In the genomic region with DNA sequence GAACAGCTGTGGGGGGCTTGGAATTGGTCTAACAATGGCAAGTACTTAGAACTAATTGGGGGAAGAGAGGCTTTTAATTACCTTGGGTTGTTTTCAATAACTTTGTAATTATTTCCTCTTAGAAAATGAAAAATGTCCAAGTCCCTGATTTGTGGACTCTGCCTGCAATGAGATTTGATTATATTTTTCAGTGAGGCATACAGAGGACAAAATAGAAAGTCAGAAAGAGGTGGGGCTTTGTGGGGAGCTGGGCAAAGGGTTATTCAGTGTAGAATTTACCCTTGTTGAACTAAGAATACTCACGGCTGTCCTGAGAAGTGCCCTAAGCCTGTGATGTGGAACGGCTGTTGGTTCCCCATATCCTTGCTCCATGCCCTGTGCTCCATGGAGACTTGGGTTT, we compare ENCODE assay signal across 33 cellular contexts.
"Had no signal": no experiment of that assay in that cellular context is flagged by ENCODE, and none has a peak within 500 bp of the region (broad histone marks: within the 10 kb centered on the region; RNA-seq: fewer than 3 reads in every experiment).

No MANE protein-coding gene starts in this region.

- H3K4me3 ChIP-seq: adrenal gland, body of pancreas, breast epithelium had no signal

- H3K9me3 Mint-ChIP-seq: activated B cell treated with CpG ODN at 0.5 μM for 24 hours; activated CD4-positive, alpha-beta memory T cell treated with anti-CD3 and anti-CD28 coated beads for 36 hours; activated CD4-positive, alpha-beta T cell treated with anti-CD3 and anti-CD28 coated beads, Interleukin-2, amount 10 ng/mL, durations not matched to agents 24 days and 14 days; activated CD8-positive, alpha-beta T cell treated with anti-CD3 and anti-CD28 coated beads for 36 hours; activated naive CD4-positive, alpha-beta T cell treated with anti-CD3 and anti-CD28 coated beads for 36 hours; activated naive CD4-positive, alpha-beta T cell treated with anti-CD3 and anti-CD28 coated beads, Interleukin-2, amount 50 U/mL, for 72 hours; activated naive CD8-positive, alpha-beta T cell treated with anti-CD3 and anti-CD28 coated beads for 36 hours; activated T-cell treated with anti-CD3 and anti-CD28 coated beads, Interleukin-2, amount 50 U/mL, for 4 hours; activated T-helper 1 cell treated with anti-CD3 and anti-CD28 coated beads, Interleukin-12 subunit alpha, Interleukin-12 subunit beta, Interleukin-2, Interleukin-4 antibody, amounts not matched to agents 30 ng/mL and 10 ng/mL and 1 ng/mL, durations not matched to agents 14 hours and 24 hours and 36 hours; activated T-helper 17 cell treated with anti-CD3 and anti-CD28 coated beads, Interleukin-2, amount 50 U/mL, for 72 hours; T-helper 2 cell treated with Interferon-gamma antibody and Interleukin-4, amounts not matched to agents 5 μg/mL and 100 μg/mL, for 36 hours had no signal

- H3K27me3 ChIP-seq: adrenal gland, body of pancreas, brain microvascular endothelial cell, breast epithelium had no signal

- H3K4me1 Mint-ChIP-seq: activated B cell treated with CpG ODN at 0.5 μM for 24 hours; activated CD4-positive, alpha-beta T cell treated with anti-CD3 and anti-CD28 coated beads, Interleukin-2, amount 10 ng/mL, durations not matched to agents 24 days and 14 days; activated naive CD8-positive, alpha-beta T cell treated with anti-CD3 and anti-CD28 coated beads for 36 hours had no signal

- ATAC-seq: activated CD8-positive, alpha-beta T cell treated with anti-CD3 and anti-CD28 coated beads for 36 hours; activated naive CD4-positive, alpha-beta T cell treated with anti-CD3 and anti-CD28 coated beads, Interleukin-2, amount 50 U/mL, for 72 hours; activated T-cell treated with anti-CD3 and anti-CD28 coated beads, Interleukin-2, amount 50 U/mL, for 4 hours; activated T-cell treated with anti-CD3 and anti-CD28 coated beads, Interleukin-2, amount 50 U/mL, for 72 hours; activated T-helper 17 cell treated with anti-CD3 and anti-CD28 coated beads, Interleukin-2, amount 50 U/mL, for 72 hours; body of pancreas had no signal

- H3K27ac ChIP-seq: adrenal gland, body of pancreas, brain microvascular endothelial cell, breast epithelium, VCaP had no signal

- H3K36me3 ChIP-seq: adrenal gland, brain microvascular endothelial cell, breast epithelium had no signal

- DNase-seq: activated B cell treated with CpG ODN at 0.5 μM for 24 hours; activated CD4-positive, alpha-beta memory T cell treated with anti-CD3 and anti-CD28 coated beads for 36 hours; activated CD4-positive, alpha-beta T cell treated with anti-CD3 and anti-CD28 coated beads for 4 hours; activated CD4-positive, alpha-beta T cell treated with anti-CD3 and anti-CD28 coated beads, Interleukin-2, amount 10 ng/mL, durations not matched to agents 24 days and 14 days; activated CD4-positive, alpha-beta T cell treated with anti-CD3 and anti-CD28 coated beads, Interleukin-2, amount 50 U/mL, for 1 hour; activated CD4-positive, alpha-beta T cell treated with anti-CD3 and anti-CD28 coated beads, Interleukin-2, amount 50 U/mL, for 4 hours; activated CD4-positive, CD25-positive, alpha-beta regulatory T cell treated with anti-CD3 and anti-CD28 coated beads, Interleukin-2, amount 50 U/mL, for 72 hours; activated CD8-positive, alpha-beta memory T cell treated with anti-CD3 and anti-CD28 coated beads, Interleukin-2, amount 50 U/mL, for 4 hours; activated CD8-positive, alpha-beta T cell treated with anti-CD3 and anti-CD28 coated beads for 36 hours; activated effector memory CD4-positive, alpha-beta T cell treated with anti-CD3 and anti-CD28 coated beads, Interleukin-2, amount 50 U/mL, for 16 hours; activated gamma-delta T cell treated with Interleukin-2 at 50 U/mL for 16 hours; activated naive CD4-positive, alpha-beta T cell; activated naive CD4-positive, alpha-beta T cell treated with anti-CD3 and anti-CD28 coated beads for 36 hours; activated naive CD4-positive, alpha-beta T cell treated with anti-CD3 and anti-CD28 coated beads, Interleukin-2, amount 50 U/mL, for 16 hours; activated naive CD8-positive, alpha-beta T cell treated with anti-CD3 and anti-CD28 coated beads for 36 hours; activated T-cell treated with anti-CD3 and anti-CD28 coated beads for 4 hours; activated T-cell treated with anti-CD3 and anti-CD28 coated beads, Interleukin-2, amount 50 U/mL, for 1 hour; activated T-cell treated with anti-CD3 and anti-CD28 coated beads, Interleukin-2, amount 50 U/mL, for 4 hours; activated T-cell treated with anti-CD3 and anti-CD28 coated beads, Interleukin-2, amount 50 U/mL, for 72 hours; adrenal gland; amniotic stem cell; aorta; body of pancreas; brain microvascular endothelial cell; central memory CD4-positive, alpha-beta T cell; T-helper 2 cell; T-helper 9 cell had no signal

- H3K4me3 Mint-ChIP-seq: activated B cell treated with CpG ODN at 0.5 μM for 24 hours; activated CD4-positive, alpha-beta memory T cell treated with anti-CD3 and anti-CD28 coated beads for 36 hours; activated CD4-positive, alpha-beta T cell treated with anti-CD3 and anti-CD28 coated beads, Interleukin-2, amount 10 ng/mL, durations not matched to agents 24 days and 14 days; activated CD8-positive, alpha-beta T cell treated with anti-CD3 and anti-CD28 coated beads for 36 hours; activated naive CD4-positive, alpha-beta T cell treated with anti-CD3 and anti-CD28 coated beads for 36 hours; activated naive CD8-positive, alpha-beta T cell treated with anti-CD3 and anti-CD28 coated beads for 36 hours; activated T-cell treated with anti-CD3 and anti-CD28 coated beads, Interleukin-2, amount 50 U/mL, for 4 hours; activated T-cell treated with anti-CD3 and anti-CD28 coated beads, Interleukin-2, amount 50 U/mL, for 72 hours; activated T-helper 1 cell treated with anti-CD3 and anti-CD28 coated beads, Interleukin-12 subunit alpha, Interleukin-12 subunit beta, Interleukin-2, Interleukin-4 antibody, amounts not matched to agents 30 ng/mL and 10 ng/mL and 1 ng/mL, durations not matched to agents 14 hours and 24 hours and 36 hours; activated T-helper 17 cell treated with anti-CD3 and anti-CD28 coated beads, Interleukin-2, amount 50 U/mL, for 72 hours; T-helper 2 cell treated with Interferon-gamma antibody and Interleukin-4, amounts not matched to agents 5 μg/mL and 100 μg/mL, for 36 hours had no signal

- H3K4me1 ChIP-seq: adrenal gland, body of pancreas, breast epithelium had no signal

- H3K27ac Mint-ChIP-seq: activated B cell treated with CpG ODN at 0.5 μM for 24 hours; activated CD4-positive, alpha-beta memory T cell treated with anti-CD3 and anti-CD28 coated beads for 36 hours; activated CD4-positive, alpha-beta T cell treated with anti-CD3 and anti-CD28 coated beads, Interleukin-2, amount 10 ng/mL, durations not matched to agents 24 days and 14 days; activated CD8-positive, alpha-beta T cell treated with anti-CD3 and anti-CD28 coated beads for 36 hours; activated naive CD4-positive, alpha-beta T cell treated with anti-CD3 and anti-CD28 coated beads for 36 hours; activated naive CD4-positive, alpha-beta T cell treated with anti-CD3 and anti-CD28 coated beads, Interleukin-2, amount 50 U/mL, for 72 hours; activated naive CD8-positive, alpha-beta T cell treated with anti-CD3 and anti-CD28 coated beads for 36 hours; activated T-cell treated with anti-CD3 and anti-CD28 coated beads, Interleukin-2, amount 50 U/mL, for 72 hours; activated T-helper 1 cell treated with anti-CD3 and anti-CD28 coated beads, Interleukin-12 subunit alpha, Interleukin-12 subunit beta, Interleukin-2, Interleukin-4 antibody, amounts not matched to agents 30 ng/mL and 10 ng/mL and 1 ng/mL, durations not matched to agents 14 hours and 24 hours and 36 hours; activated T-helper 17 cell treated with anti-CD3 and anti-CD28 coated beads, Interleukin-2, amount 50 U/mL, for 72 hours; T-helper 2 cell treated with Interferon-gamma antibody and Interleukin-4, amounts not matched to agents 5 μg/mL and 100 μg/mL, for 36 hours had no signal

- H3K36me3 Mint-ChIP-seq: activated CD4-positive, alpha-beta memory T cell treated with anti-CD3 and anti-CD28 coated beads for 36 hours; activated naive CD4-positive, alpha-beta T cell treated with anti-CD3 and anti-CD28 coated beads, Interleukin-2, amount 50 U/mL, for 72 hours; activated naive CD8-positive, alpha-beta T cell treated with anti-CD3 and anti-CD28 coated beads for 36 hours had no signal
